In genomic region chr20:18138639-18139583, GRCh38 we compare ENCODE assay signal across 8 cellular contexts. TPM values are rescaled to one million over a fixed set of nuclear protein-coding genes. Genes with fewer than 3 reads are reported as not detected.
DNase-seq lines count a peak whose midpoint lies in the region; ATAC-seq and TF ChIP-seq lines count a peak whose summit lies in the region.

No MANE protein-coding gene starts in this region.

- H3K36me3 ChIP-seq in MG63: peaks cover 12% of the 10 kb centered on the region
- H3K36me3 ChIP-seq in duodenal mucosa (ENCODE audit: control insufficient read depth in 1 of 2, insufficient read depth in 2 of 2, low read length in 2 of 2): peaks cover 7 to 11% of the 10 kb centered on the region in 2 donors
- peaks cover 0 to 11% (median 0%) of the 10 kb centered on the region in 3 experiments for H3K36me3 ChIP-seq in naive thymus-derived CD4-positive, alpha-beta T cell (ENCODE audit: control insufficient read depth in 2 of 3, insufficient read depth in 3 of 3, low read length in 3 of 3)

- TF ChIP-seq CTCF in C4-2B (conservative IDR thresholded peaks at IDR 0.05): no peak
- no peak for TF ChIP-seq CTCF in GM13976 (IDR thresholded peaks at IDR 0.05; ENCODE audit: borderline replicate concordance, control extremely low read depth, extremely low read depth, insufficient read depth, missing control alignments)

- peaks cover 0 to under 1% (median 0%) of the 10 kb centered on the region in 5 donors for H3K27me3 Mint-ChIP-seq in naive thymus-derived CD4-positive, alpha-beta T cell

- H3K4me1 Mint-ChIP-seq in naive thymus-derived CD4-positive, alpha-beta T cell: peaks cover 25 to 48% (median 31%) of the 10 kb centered on the region in 7 donors

- peaks cover 15 to 31% of the 10 kb centered on the region in 2 donors for H3K4me1 ChIP-seq in duodenal mucosa (ENCODE audit: control insufficient read depth in 1 of 2, insufficient read depth in 2 of 2, low read length in 2 of 2)
- peaks cover 13 to 15% of the 10 kb centered on the region in 2 donors for H3K4me1 ChIP-seq in naive thymus-derived CD4-positive, alpha-beta T cell (ENCODE audit: control insufficient read depth in 2 of 2, insufficient read depth in 2 of 2, low read length in 2 of 2)

- no peak for DNase-seq in MG63
- no peak for DNase-seq in naive thymus-derived CD4-positive, alpha-beta T cell
- no peak for DNase-seq in GM13976 (ENCODE audit: low spot score)
- DNase-seq in hippocampal formation (lab: John Stamatoyannopoulos, UW): no peak
- DNase-seq in COLO668 (lab: John Stamatoyannopoulos, UW; ENCODE audit: unreplicated experiment): no peak
- no peak for DNase-seq in GM19240 (ENCODE audit: insufficient read length, low spot score)

- peak overlapping the region; percentile 76 for H3K4me3 ChIP-seq in MG63
- peak overlapping the region; percentile 83 to 98 for H3K4me3 ChIP-seq in duodenal mucosa (ENCODE audit: low read depth in 1 of 2, low read length in 2 of 2)
- H3K4me3 ChIP-seq in naive thymus-derived CD4-positive, alpha-beta T cell (ENCODE audit: low read length): peak overlapping the region; percentile 99

- H3K27ac ChIP-seq in C4-2B (peak overlapping the region; percentile 91), duodenal mucosa (ENCODE audit: low read depth, low read length) (peak overlapping the region; percentile 93)
- H3K27ac ChIP-seq in naive thymus-derived CD4-positive, alpha-beta T cell (ENCODE audit: low read depth, low read length): peak overlapping the region; percentile 89

- peaks cover 4 to 14% (median 9%) of the 10 kb centered on the region in 5 donors for H3K36me3 Mint-ChIP-seq in naive thymus-derived CD4-positive, alpha-beta T cell

- H3K4me3 Mint-ChIP-seq in naive thymus-derived CD4-positive, alpha-beta T cell: peak overlapping the region; percentile 76 to 92 (median 88)

- H3K9me3 ChIP-seq in MG63 (no peaks in the 10 kb centered on the region), duodenal mucosa (ENCODE audit: control insufficient read depth in 1 of 2, low read length in 2 of 2) (no peaks in the 10 kb centered on the region)
- H3K9me3 ChIP-seq in naive thymus-derived CD4-positive, alpha-beta T cell (ENCODE audit: control insufficient read depth in 2 of 3, low read length in 3 of 3): no peaks in the 10 kb centered on the region

- peak overlapping the region; percentile 9 to 92 (median 76) for H3K27ac Mint-ChIP-seq in naive thymus-derived CD4-positive, alpha-beta T cell

- peak overlapping the region; percentile 75 to 82 for H3K9ac ChIP-seq in duodenal mucosa (ENCODE audit: low read depth in 1 of 2, low read length in 2 of 2)

- H3K27me3 ChIP-seq in MG63 (no peaks in the 10 kb centered on the region), duodenal mucosa (ENCODE audit: control insufficient read depth in 1 of 2, insufficient read depth in 2 of 2, low read length in 2 of 2) (no peaks in the 10 kb centered on the region)
- H3K27me3 ChIP-seq in naive thymus-derived CD4-positive, alpha-beta T cell (ENCODE audit: control insufficient read depth in 2 of 2, insufficient read depth in 2 of 2, low read length in 2 of 2): no peaks in the 10 kb centered on the region

- in situ Hi-C loops in GM13976 (cut with MboI; ENCODE audit: low sequenced_read_pairs, unreplicated experiment): no loop called here

- POLR2A ChIA-PET in naive thymus-derived CD4-positive, alpha-beta T cell (lab: Charles Lee): interaction anchor here (0.6 to 2.0 kb wide), 10 partner anchors 7 to 1914 kb away, joined by 3 to 23 read pairs (median 4); partner anchors contain the start of genes CFAP61, CRNKL1, SEC23B and SNX5

- CTCF ChIA-PET in naive thymus-derived CD4-positive, alpha-beta T cell (lab: Charles Lee): interaction anchor here (0.9 kb wide), 1 partner anchor 148 kb away, joined by 5 read pairs; no protein-coding TSS in a partner anchor

- no peaks in the 10 kb centered on the region for H3K9me3 Mint-ChIP-seq in naive thymus-derived CD4-positive, alpha-beta T cell

- no peak for ATAC-seq in naive thymus-derived CD4-positive, alpha-beta T cell

- intact Hi-C loops in naive thymus-derived CD4-positive, alpha-beta T cell (cut with micrococcal nuclease): loop anchor here (1.0 to 10.0 kb wide), 6 partner anchors 570 to 1914 kb away; partner anchors contain the start of genes SNRPB2 (in 2 of the 2), CFAP61 (in 1 of the 2), CRNKL1 (in 1 of the 2) and NAA20 (in 1 of the 2)

RNA-seq across cellular contexts. Expression of gene KAT14, which starts 1.2 kb away (rescaled TPM):
- 9.9 and 13.1 TPM in 2 replicates for total RNA-seq in MG63 (2014; rRNA removed; shearing (Covaris generic); ENCODE audit: low replicate concordance)
- 10 to 100 TPM; 12.3 to 26.7 (median 16.2) TPM for total RNA-seq in naive thymus-derived CD4-positive, alpha-beta T cell
- polyA plus RNA-seq in naive thymus-derived CD4-positive, alpha-beta T cell: 10 to 100 TPM; 18.8 to 25.8 TPM

RNA-seq across cellular contexts. Expression of gene PET117, which starts 1.2 kb away (rescaled TPM):
- 7.3 and 12.0 TPM in 2 replicates for total RNA-seq in MG63 (2014; rRNA removed; shearing (Covaris generic); ENCODE audit: low replicate concordance)
- 10 to 100 TPM in 4 of 5 experiments, 1 to 10 TPM in 1; 9.0 to 20.3 (median 11.7) TPM for total RNA-seq in naive thymus-derived CD4-positive, alpha-beta T cell
- 10 to 100 TPM; 36.7 to 44.7 TPM for polyA plus RNA-seq in naive thymus-derived CD4-positive, alpha-beta T cell
